ENCODE assay signal across 24 cellular contexts in the genomic region with DNA sequence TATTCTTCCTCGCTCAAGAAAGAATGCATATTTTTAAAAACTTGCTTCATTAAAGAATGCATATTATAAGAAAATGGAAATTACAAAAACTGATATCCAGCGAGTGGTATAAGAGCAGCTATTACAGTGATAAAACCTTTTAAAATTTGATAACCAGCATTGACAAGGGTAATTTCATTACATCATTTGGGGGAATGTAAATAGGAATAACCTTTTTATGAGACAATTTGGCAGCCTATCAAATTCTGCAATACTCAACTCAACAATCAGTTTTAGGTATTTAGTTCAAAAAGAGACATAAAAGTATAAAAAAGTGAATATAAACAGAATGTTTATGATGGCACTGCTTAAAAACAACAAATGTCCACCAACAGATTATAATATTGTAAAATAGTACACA. TPM values are rescaled to one million over a fixed set of nuclear protein-coding genes. Genes with fewer than 3 reads are reported as not detected.
DNase-seq lines count a peak whose midpoint lies in the region; ATAC-seq and TF ChIP-seq lines count a peak whose summit lies in the region.
"Had no signal": no experiment of that assay in that cellular context is flagged by ENCODE, and none has a peak within 500 bp of the region (broad histone marks: within the 10 kb centered on the region; RNA-seq: fewer than 3 reads in every experiment).

No MANE protein-coding gene starts in this region.

- peaks cover 6 to 14% of the 10 kb centered on the region in 2 experiments; a peak in 3 of 4 replicates for H3K4me1 ChIP-seq in SK-N-SH (ENCODE audit: control insufficient read depth in 1 of 2, insufficient read depth in 2 of 2, low read depth in 1 of 2, low read length in 1 of 2)
- no peaks in the 10 kb centered on the region for H3K4me1 ChIP-seq in uterus
- H3K4me1 ChIP-seq: BE2C had no signal

- H3K36me3 ChIP-seq in SK-N-SH (replicated peaks in 1 of 2; ENCODE audit: control insufficient read depth in 1 of 2, insufficient read depth in 2 of 2, low read length in 1 of 2), result peaks cover 0 to 14% of the 10 kb centered on the region in 2 experiments
- H3K36me3 ChIP-seq in uterus, result no peaks in the 10 kb centered on the region
- H3K36me3 ChIP-seq: BE2C had no signal

- no peak for TF ChIP-seq CTCF in SK-N-SH (IDR thresholded peaks at IDR 0.05)
- no peak for TF ChIP-seq CTCF in VCaP (conservative IDR thresholded peaks at IDR 0.05)
- no peak for TF ChIP-seq CTCF in uterus (IDR thresholded peaks at IDR 0.05)

- H3K27me3 ChIP-seq in SK-N-SH (ENCODE audit: insufficient read depth) (no peaks in the 10 kb centered on the region), uterus (no peaks in the 10 kb centered on the region)
- H3K27me3 ChIP-seq: BE2C; BLaER1 treated with 17β-estradiol and CSF1 and Interleukin-3, amounts not matched to agents 10 nM and 100 nM had no signal

- no peak overlapping the region for H2AFZ ChIP-seq in SK-N-SH (ENCODE audit: low read depth)
- H2AFZ ChIP-seq: GM23338 had no signal

- CTCF ChIA-PET in SK-N-SH (lab: Yijun Ruan, JAX), result interaction anchor here (0.9 to 1.8 kb wide), 4 partner anchors 9 to 459 kb away, joined by 3 to 10 read pairs (median 4); no protein-coding TSS in a partner anchor

- H3K4me3 ChIP-seq in SK-N-SH (ENCODE audit: low read depth in 2 of 2, low read length in 1 of 2) (no peak overlapping the region), uterus (no peak overlapping the region)
- H3K4me3 ChIP-seq: A549; BLaER1 treated with 17β-estradiol and CSF1 and Interleukin-3, amounts not matched to agents 10 nM and 100 nM; GM12878; GM23338 had no signal

- H3K9me2 ChIP-seq in SK-N-SH, result no peaks in the 10 kb centered on the region

- intact Hi-C loops in uterus (cut with DNase I; ENCODE audit: low total_unique reads), result no loop called here

- ATAC-seq in SK-N-SH treated with all-trans-retinoic acid at 6 μM for 48 hours, result no peak
- ATAC-seq: A549, GM12878, GM23338, HCT116 had no signal

- H3K27ac ChIP-seq in SK-N-SH (ENCODE audit: low read depth in 2 of 2, low read length in 1 of 2), result no peak overlapping the region
- peak overlapping the region; percentile 58 for H3K27ac ChIP-seq in VCaP
- H3K27ac ChIP-seq in uterus, result no peak overlapping the region
- H3K27ac ChIP-seq: A549; BLaER1 treated with 17β-estradiol and CSF1 and Interleukin-3, amounts not matched to agents 10 nM and 100 nM had no signal

- no peak for TF ChIP-seq POLR2A in uterus (IDR thresholded peaks at IDR 0.05)

- peaks cover 92% of the 10 kb centered on the region for H3K79me2 ChIP-seq in SK-N-SH (ENCODE audit: insufficient read depth)

- no peak for DNase-seq in SK-N-SH
- peak; percentile 24 for DNase-seq in fibroblast of peridontal ligament (ENCODE audit: extremely low read depth)
- no peak for DNase-seq in NCI-H69 (lab: John Stamatoyannopoulos, UW)
- DNase-seq in uterus, result no peak
- no peak for DNase-seq in Kasumi-1 (lab: John Stamatoyannopoulos, UW)
- DNase-seq: 8988T; ACHN; AML-193; BE2C; CD4-positive, alpha-beta T cell; CD8-positive, alpha-beta memory T cell; DMS 273 treated with DMSO at 0.1 percent for 48 hours; DMS79; EL; GDM1; H9; HFFc6 had no signal

- H3F3A ChIP-seq in SK-N-SH (replicated peaks; ENCODE audit: insufficient read depth), result peaks cover 34% of the 10 kb centered on the region

- no peaks in the 10 kb centered on the region for H3K9me3 ChIP-seq in SK-N-SH
- H3K9me3 ChIP-seq in uterus, result no peaks in the 10 kb centered on the region
- H3K9me3 ChIP-seq: A549; BE2C; BLaER1 treated with 17β-estradiol and CSF1 and Interleukin-3, amounts not matched to agents 10 nM and 100 nM had no signal

- WGBS in SK-N-SH (ENCODE audit: low lambda C conversion rate), result 84% methylated on average over 2 of the region's 2 CpGs

- POLR2A ChIA-PET in SK-N-SH (lab: Yijun Ruan, JAX), result no interaction called here

- TF ChIP-seq EP300 in SK-N-SH (IDR thresholded peaks at IDR 0.05; ENCODE audit: borderline replicate concordance in 1 of 2, low read depth in 1 of 2, low read length in 1 of 2), result no peak

- H3K9ac ChIP-seq in SK-N-SH, result no peak overlapping the region
- H3K9ac ChIP-seq: BLaER1 treated with 17β-estradiol and CSF1 and Interleukin-3, amounts not matched to agents 10 nM and 100 nM had no signal

- TF ChIP-seq RAD21 in SK-N-SH (IDR thresholded peaks at IDR 0.05; ENCODE audit: low read length), result no peak

- peaks cover 97% of the 10 kb centered on the region for H4K20me1 ChIP-seq in SK-N-SH (ENCODE audit: insufficient read depth)

- H3K4me2 ChIP-seq in SK-N-SH, result no peak overlapping the region
- H3K4me2 ChIP-seq: A549; BLaER1 treated with 17β-estradiol and CSF1 and Interleukin-3, amounts not matched to agents 10 nM and 100 nM; GM23338 had no signal

TF ChIP-seq in SK-N-SH treated with all-trans-retinoic acid at 6 μM for 48 hours, 23 proteins besides CTCF, POLR2A, EP300 and RAD21:
- TF ChIP-seq POU6F1 (CRISPR knock-in tag; IDR thresholded peaks at IDR 0.05; ENCODE audit: borderline replicate concordance, low read depth) (no peak), ISL1 (CRISPR knock-in tag; IDR thresholded peaks at IDR 0.05) (peak; percentile 89)

TF ChIP-seq in SK-N-SH, 30 proteins besides CTCF, POLR2A, EP300 and RAD21 (continues in another document):
- TF ChIP-seq, protein P1, sequence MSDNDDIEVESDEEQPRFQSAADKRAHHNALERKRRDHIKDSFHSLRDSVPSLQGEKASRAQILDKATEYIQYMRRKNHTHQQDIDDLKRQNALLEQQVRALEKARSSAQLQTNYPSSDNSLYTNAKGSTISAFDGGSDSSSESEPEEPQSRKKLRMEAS (IDR thresholded peaks at IDR 0.05; ENCODE audit: low read depth), result no peak
- TF ChIP-seq FOXM1 (IDR thresholded peaks at IDR 0.05; ENCODE audit: low read depth) (no peak), SMC3 (IDR thresholded peaks at IDR 0.05; ENCODE audit: low read depth, low read length) (no peak), REST (IDR thresholded peaks at IDR 0.05; ENCODE audit: low read depth, low read length) (no peak), FOSL2 (IDR thresholded peaks at IDR 0.05; ENCODE audit: borderline replicate concordance, low read depth) (no peak), NRF1 (IDR thresholded peaks at IDR 0.05; ENCODE audit: low read depth, low read length) (no peak), TEAD4 (IDR thresholded peaks at IDR 0.05; ENCODE audit: borderline replicate concordance, insufficient read depth) (no peak), TAF1 (IDR thresholded peaks at IDR 0.05; ENCODE audit: borderline replicate concordance, low read depth, low read length) (no peak), NFIC (IDR thresholded peaks at IDR 0.05; ENCODE audit: borderline replicate concordance) (no peak), ELF1 (IDR thresholded peaks at IDR 0.05) (no peak), RCOR1 (IDR thresholded peaks at IDR 0.05; ENCODE audit: low read length) (no peak)
- TF ChIP-seq, protein P2, sequence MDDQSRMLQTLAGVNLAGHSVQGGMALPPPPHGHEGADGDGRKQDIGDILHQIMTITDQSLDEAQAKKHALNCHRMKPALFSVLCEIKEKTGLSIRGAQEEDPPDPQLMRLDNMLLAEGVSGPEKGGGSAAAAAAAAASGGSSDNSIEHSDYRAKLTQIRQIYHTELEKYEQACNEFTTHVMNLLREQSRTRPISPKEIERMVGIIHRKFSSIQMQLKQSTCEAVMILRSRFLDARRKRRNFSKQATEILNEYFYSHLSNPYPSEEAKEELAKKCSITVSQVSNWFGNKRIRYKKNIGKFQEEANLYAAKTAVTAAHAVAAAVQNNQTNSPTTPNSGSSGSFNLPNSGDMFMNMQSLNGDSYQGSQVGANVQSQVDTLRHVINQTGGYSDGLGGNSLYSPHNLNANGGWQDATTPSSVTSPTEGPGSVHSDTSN (IDR thresholded peaks at IDR 0.05), result no peak
- TF ChIP-seq, protein P3, sequence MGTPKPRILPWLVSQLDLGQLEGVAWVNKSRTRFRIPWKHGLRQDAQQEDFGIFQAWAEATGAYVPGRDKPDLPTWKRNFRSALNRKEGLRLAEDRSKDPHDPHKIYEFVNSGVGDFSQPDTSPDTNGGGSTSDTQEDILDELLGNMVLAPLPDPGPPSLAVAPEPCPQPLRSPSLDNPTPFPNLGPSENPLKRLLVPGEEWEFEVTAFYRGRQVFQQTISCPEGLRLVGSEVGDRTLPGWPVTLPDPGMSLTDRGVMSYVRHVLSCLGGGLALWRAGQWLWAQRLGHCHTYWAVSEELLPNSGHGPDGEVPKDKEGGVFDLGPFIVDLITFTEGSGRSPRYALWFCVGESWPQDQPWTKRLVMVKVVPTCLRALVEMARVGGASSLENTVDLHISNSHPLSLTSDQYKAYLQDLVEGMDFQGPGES (IDR thresholded peaks at IDR 0.05; ENCODE audit: low read depth, low read length), result no peak

RNA-seq across cellular contexts. Expression of gene MAP4, which starts 35.4 kb away (rescaled TPM):
- 111 and 121 TPM in 2 replicates for polyA plus RNA-seq in SK-N-SH (2012; rRNA removed)
- polyA plus RNA-seq in SK-N-SH (2012; cell fraction: cytosol; rRNA removed), result 68.5 and 83.2 TPM in 2 replicates
- 164 and 278 TPM in 2 replicates for polyA plus RNA-seq in SK-N-SH (2012; cell fraction: nucleus; rRNA removed)
- total RNA-seq in uterus, result 100 to 1,000 TPM in 1 of 4 donors, 10 to 100 TPM in 3; 51.5 to 264 (median 79.7) TPM
